ENCODE assay signal across 11 cellular contexts in the genomic region with DNA sequence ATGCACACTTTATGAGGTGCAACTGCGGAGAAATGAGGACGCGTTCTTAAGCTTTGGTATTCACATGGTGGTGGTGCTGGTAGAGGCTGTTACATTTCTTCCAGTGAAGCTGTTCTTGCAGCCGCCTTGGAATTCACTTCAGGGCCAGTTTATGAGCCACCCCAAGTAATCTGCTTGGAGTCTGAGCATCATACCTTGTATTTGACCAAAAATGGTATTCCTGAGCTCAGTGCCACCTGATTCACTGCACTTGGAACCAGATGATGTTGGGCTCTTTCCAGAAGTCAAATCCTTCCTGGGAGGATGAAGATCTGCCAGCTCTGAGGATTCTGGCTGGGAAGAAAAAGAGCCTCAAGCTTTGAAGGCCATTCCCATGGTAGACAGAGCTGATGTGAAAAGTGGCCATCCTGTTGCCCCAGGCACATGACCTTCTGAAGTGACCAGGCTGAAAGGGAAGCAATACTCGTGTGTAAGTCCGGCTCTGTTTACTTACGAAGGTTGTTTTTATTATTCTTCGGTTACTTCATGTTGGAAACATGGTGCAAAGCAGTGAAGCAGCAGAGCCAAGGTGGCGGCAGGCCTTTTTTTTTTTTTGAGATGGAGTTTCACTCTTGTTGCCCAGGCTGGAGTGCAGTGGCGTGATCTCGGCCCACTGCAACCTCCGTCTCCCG. TPM values are rescaled to one million over a fixed set of nuclear protein-coding genes. Genes with fewer than 3 reads are reported as not detected.
DNase-seq lines count a peak whose midpoint lies in the region; ATAC-seq and TF ChIP-seq lines count a peak whose summit lies in the region.
"Had no signal": no experiment of that assay in that cellular context is flagged by ENCODE, and none has a peak within 500 bp of the region (broad histone marks: within the 10 kb centered on the region; RNA-seq: fewer than 3 reads in every experiment).

No MANE protein-coding gene starts in this region.

- TF ChIP-seq POLR2A in esophagus muscularis mucosa (IDR thresholded peaks at IDR 0.05; ENCODE audit: low read depth), result no peak

- TF ChIP-seq EP300 in esophagus muscularis mucosa (IDR thresholded peaks at IDR 0.05), result no peak

- peak; percentile 17 for DNase-seq in Daoy (ENCODE audit: low read depth)
- DNase-seq in RWPE1 (ENCODE audit: low spot score), result no peak
- DNase-seq in esophagus muscularis mucosa (ENCODE audit: extremely low spot score), result no peak
- DNase-seq in psoas muscle, result no peak
- no peak for DNase-seq in activated naive CD4-positive, alpha-beta T cell treated with Interleukin-2 at 50 U/mL for 16 hours
- no peak for DNase-seq in activated gamma-delta T cell treated with Interleukin-2 at 50 U/mL for 16 hours
- DNase-seq in NCI-H345 (lab: John Stamatoyannopoulos, UW), result no peak
- DNase-seq: activated CD8-positive, alpha-beta memory T cell treated with anti-CD3 and anti-CD28 coated beads, Interleukin-2, amount 50 U/mL, for 48 hours; hippocampal formation; NCI-H1930 had no signal

- H3K4me3 ChIP-seq in esophagus muscularis mucosa (no peak overlapping the region), psoas muscle (no peak overlapping the region)

- intact Hi-C loops in esophagus muscularis mucosa (cut with DNase I) (no loop called here), psoas muscle (cut with DNase I) (no loop called here)

- CTCF ChIA-PET in RWPE1 (lab: Yijun Ruan, JAX), result interaction anchor here (0.6 to 0.7 kb wide), 3 partner anchors 53 to 104 kb away, joined by 3 to 7 read pairs (median 3); no protein-coding TSS in a partner anchor

- no peaks in the 10 kb centered on the region for H3K27me3 ChIP-seq in esophagus muscularis mucosa
- no peaks in the 10 kb centered on the region for H3K27me3 ChIP-seq in psoas muscle (ENCODE audit: insufficient read depth in 3 of 3, low read length in 2 of 3)

- POLR2A ChIA-PET in RWPE1 (lab: Yijun Ruan, JAX; ENCODE audit: low non-redundant PET), result interaction anchor here (0.5 kb wide), 1 partner anchor 35 kb away, joined by 3 read pairs; no protein-coding TSS in a partner anchor

- ATAC-seq in psoas muscle (peak in 1 of 4 donors; percentile 18), GM19463 (IDR thresholded peaks at IDR 0.05; ENCODE audit: unreplicated experiment) (no peak)

- TF ChIP-seq CTCF in RWPE1 (conservative IDR thresholded peaks at IDR 0.05; ENCODE audit: low read depth) (no peak), esophagus muscularis mucosa (IDR thresholded peaks at IDR 0.05) (no peak), psoas muscle (IDR thresholded peaks at IDR 0.05) (no peak)

- H3K36me3 ChIP-seq in esophagus muscularis mucosa, result peaks cover 3 to 51% (median 16%) of the 10 kb centered on the region in 4 donors
- peaks cover 5 to 23% of the 10 kb centered on the region in 2 donors for H3K36me3 ChIP-seq in psoas muscle (ENCODE audit: insufficient read depth in 1 of 2, low read depth in 1 of 2)

- H3K9me3 ChIP-seq in esophagus muscularis mucosa, result no peaks in the 10 kb centered on the region
- no peaks in the 10 kb centered on the region for H3K9me3 ChIP-seq in psoas muscle

- H3K27ac ChIP-seq in RWPE1 (peak overlapping the region; percentile 70), esophagus muscularis mucosa (replicated peaks in 1 of 4) (peak overlapping the region; percentile 80 to 83 (median 80)), psoas muscle (peak overlapping the region; percentile 61)

- 69% methylated on average over 13 of the region's 13 CpGs for WGBS in esophagus muscularis mucosa
- 48 to 81% (median 51%) methylated on average over 13 of the region's 13 CpGs for WGBS in psoas muscle, 3 donors

- H3K4me1 ChIP-seq in esophagus muscularis mucosa, result peaks cover 22 to 72% (median 66%) of the 10 kb centered on the region in 4 donors
- H3K4me1 ChIP-seq in psoas muscle, result peaks cover 28% of the 10 kb centered on the region

RNA-seq across cellular contexts. Expression of gene MANBAL, which starts 7.7 kb away (rescaled TPM):
- total RNA-seq in Daoy (2014; rRNA removed; shearing (Covaris generic)), result 11.5 and 14.2 TPM in 2 replicates
- 10 to 100 TPM; 38.3 to 56.3 (median 47.3) TPM for total RNA-seq in esophagus muscularis mucosa
- total RNA-seq in psoas muscle, result 10 to 100 TPM; 10.5 to 16.3 (median 11.5) TPM
- 10 to 100 TPM; 17.1 to 40.1 (median 21.9) TPM for polyA plus RNA-seq in psoas muscle

RNA-seq across cellular contexts. Expression of gene GHRH, which starts 35.6 kb away (rescaled TPM):
- not detected in 2 replicates for total RNA-seq in Daoy (2014; rRNA removed; shearing (Covaris generic))
- not detected for total RNA-seq in esophagus muscularis mucosa
- not detected for total RNA-seq in psoas muscle
- polyA plus RNA-seq in psoas muscle, result not detected

RNA-seq across cellular contexts. Expression of gene SRC, which starts 48.7 kb away (rescaled TPM):
- 7.6 and 9.5 TPM in 2 replicates for total RNA-seq in Daoy (2014; rRNA removed; shearing (Covaris generic))
- 10 to 100 TPM; 27.5 to 52.2 (median 42.3) TPM for total RNA-seq in esophagus muscularis mucosa
- 1 to 10 TPM; 1.3 to 3.0 (median 1.9) TPM for total RNA-seq in psoas muscle
- polyA plus RNA-seq in psoas muscle, result 1 to 10 TPM in 1 of 3 donors, under 1 TPM in 2; 0.86 to 1.0 (median 0.97) TPM
